In genomic region chr17:50200447-50201225, GRCh38 we compare ENCODE assay signal across 8 cellular contexts. TPM values are rescaled to one million over a fixed set of nuclear protein-coding genes. Genes with fewer than 3 reads are reported as not detected.
DNase-seq lines count a peak whose midpoint lies in the region; ATAC-seq and TF ChIP-seq lines count a peak whose summit lies in the region.

No MANE protein-coding gene starts in this region.

- peak; percentile 93 for TF ChIP-seq CTCF in GM12864 (IDR thresholded peaks at IDR 0.05; ENCODE audit: low read depth, low read length, missing control alignments)
- TF ChIP-seq CTCF in choroid plexus epithelial cell (conservative IDR thresholded peaks at IDR 0.05; ENCODE audit: low read depth, low read length), result peak; percentile 80

- H3K4me3 Mint-ChIP-seq in activated CD4-positive, alpha-beta T cell treated with anti-CD3 and anti-CD28 coated beads for 36 hours, result peak overlapping the region; percentile 53

- DNase-seq in GM12864 (ENCODE audit: low read depth) (peak; percentile 49), NCI-H446 (lab: John Stamatoyannopoulos, UW) (peak; percentile 83 to 89), choroid plexus epithelial cell (ENCODE audit: low read depth) (peak; percentile 96), left colon (peak; percentile 86 to 93)
- DNase-seq in activated CD4-positive, alpha-beta T cell treated with anti-CD3 and anti-CD28 coated beads for 36 hours, result peak; percentile 91
- peak; percentile 66 to 75 for DNase-seq in stimulated activated CD4-positive, alpha-beta T cell treated with anti-CD3 and anti-CD28 coated beads, Interleukin-1b, Interleukin-23, amount 100 ng/mL, for 4 hours (ENCODE audit: low read depth in 2 of 2)

- H3K4me3 ChIP-seq in GM12864 (ENCODE audit: low read depth, low read length) (peak overlapping the region; percentile 45), choroid plexus epithelial cell (ENCODE audit: low read depth, low read length) (peak overlapping the region; percentile 98)

- CTCF ChIA-PET in activated CD4-positive, alpha-beta T cell treated with anti-CD3 and anti-CD28 coated beads for 36 hours (lab: Charles Lee), result interaction anchor here (0.6 to 7.3 kb wide), 54 partner anchors 9 to 539 kb away, joined by 3 to 200 read pairs (median 4); partner anchors contain the start of genes LRRC59, SGCA, TMEM92 and XYLT2

- H3K9me3 Mint-ChIP-seq in activated CD4-positive, alpha-beta T cell treated with anti-CD3 and anti-CD28 coated beads for 36 hours (ENCODE audit: low read depth), result no peaks in the 10 kb centered on the region

- POLR2A ChIA-PET in activated CD4-positive, alpha-beta T cell treated with anti-CD3 and anti-CD28 coated beads for 36 hours (lab: Charles Lee), result interaction anchor here (0.8 to 1.2 kb wide), 2 partner anchors 12 to 412 kb away, joined by 3 to 4 read pairs; no protein-coding TSS in a partner anchor

- H3K4me1 Mint-ChIP-seq in activated CD4-positive, alpha-beta T cell treated with anti-CD3 and anti-CD28 coated beads for 36 hours, result peaks cover 16% of the 10 kb centered on the region

- no peak overlapping the region for H3K27ac Mint-ChIP-seq in activated CD4-positive, alpha-beta T cell treated with anti-CD3 and anti-CD28 coated beads for 36 hours

- H3K36me3 Mint-ChIP-seq in activated CD4-positive, alpha-beta T cell treated with anti-CD3 and anti-CD28 coated beads for 36 hours (ENCODE audit: low read depth), result no peaks in the 10 kb centered on the region

- intact Hi-C loops in activated CD4-positive, alpha-beta T cell treated with anti-CD3 and anti-CD28 coated beads for 36 hours (cut with DNase I, micrococcal nuclease), result loop anchor here (1.0 kb wide), 8 partner anchors 70 to 278 kb away; partner anchors contain the start of genes LRRC59 (in 1 of the 2), RSAD1 (in 1 of the 2) and XYLT2 (in 1 of the 2)
- intact Hi-C loops in left colon (cut with DNase I, micrococcal nuclease), result loop anchor here (2.0 to 5.0 kb wide), 2 partner anchors 72 kb away; partner anchors contain the start of gene TMEM92 (in 1 of the 2)

- peak; percentile 53 for ATAC-seq in HG02970 (IDR thresholded peaks at IDR 0.05; ENCODE audit: low FRiP score, unreplicated experiment)
- ATAC-seq in activated CD4-positive, alpha-beta T cell treated with anti-CD3 and anti-CD28 coated beads for 36 hours, result peak; percentile 81
- peak; percentile 82 for ATAC-seq in left colon
- no peak for ATAC-seq in HG03521 (IDR thresholded peaks at IDR 0.05; ENCODE audit: unreplicated experiment)

- peaks cover 42% of the 10 kb centered on the region for H3K27me3 Mint-ChIP-seq in activated CD4-positive, alpha-beta T cell treated with anti-CD3 and anti-CD28 coated beads for 36 hours

RNA-seq across cellular contexts. Expression of gene COL1A1, which starts 0.8 kb away (rescaled TPM):
- total RNA-seq in activated CD4-positive, alpha-beta T cell treated with anti-CD3 and anti-CD28 coated beads for 36 hours, result under 1 TPM; 0.55 to 0.70 TPM
- total RNA-seq in left colon, result 10 to 100 TPM; 33.5 to 91.9 TPM

RNA-seq across cellular contexts. Expression of gene SGCA, which starts 34.8 kb away (rescaled TPM):
- total RNA-seq in activated CD4-positive, alpha-beta T cell treated with anti-CD3 and anti-CD28 coated beads for 36 hours, result under 1 TPM in 1 of 2 experiments, not detected in 1; 0.26 TPM
- 1 to 10 TPM in 1 of 2 donors, under 1 TPM in 1; 0.31 to 4.7 TPM for total RNA-seq in left colon

RNA-seq across cellular contexts. Expression of gene PPP1R9B, which starts 50.2 kb away (rescaled TPM):
- total RNA-seq in activated CD4-positive, alpha-beta T cell treated with anti-CD3 and anti-CD28 coated beads for 36 hours, result 10 to 100 TPM; 61.1 to 64.0 TPM
- 10 to 100 TPM; 30.6 to 34.3 TPM for total RNA-seq in left colon

Comparison
In these comparisons a context has a peak if more than half of its experiments do, and no peak if none do; other contexts are left out.
1. RNA of gene COL1A1, which starts 0.8 kb away (total RNA-seq): 33.5 to 91.9 TPM in left colon; 0.55 to 0.70 TPM in activated CD4-positive, alpha-beta T cell treated with anti-CD3 and anti-CD28 coated beads for 36 hours; every median in the first group is over 10 times any median in the second.
2. Peak in every context shown above with its lines, with median percentiles within 50 percentile points of each other: DNase-seq.